24 cellular contexts compared by ENCODE assay signal in the genomic region with DNA sequence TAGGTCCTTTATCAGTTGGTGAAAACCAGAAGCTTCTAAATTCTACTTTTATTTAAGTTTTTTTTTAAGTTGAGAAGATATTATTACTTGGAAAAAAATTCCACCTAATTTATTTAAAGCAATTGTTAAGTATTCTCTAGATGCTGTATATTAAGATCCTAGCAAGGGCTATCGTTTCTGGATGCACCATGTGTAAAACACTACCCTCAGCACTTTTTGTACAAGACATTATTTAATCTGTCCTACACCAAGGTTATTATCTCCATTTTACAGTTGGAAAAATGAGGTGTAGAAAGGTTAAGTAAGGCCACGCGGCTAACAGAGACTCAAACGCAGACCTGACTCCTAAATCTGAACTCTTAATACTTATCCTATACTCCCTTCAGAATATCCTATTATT. TPM values are rescaled to one million over a fixed set of nuclear protein-coding genes. Genes with fewer than 3 reads are reported as not detected.
DNase-seq lines count a peak whose midpoint lies in the region; ATAC-seq, FAIRE-seq and TF ChIP-seq lines count a peak whose summit lies in the region.
"Had no signal": no experiment of that assay in that cellular context is flagged by ENCODE, and none has a peak within 500 bp of the region (broad histone marks: within the 10 kb centered on the region; RNA-seq: fewer than 3 reads in every experiment).

No MANE protein-coding gene starts in this region.

- 92% methylated on average over 4 of the region's 4 CpGs for WGBS in A549 (ENCODE audit: missing lambda C conversion rate)
- 62% methylated on average over 4 of the region's 4 CpGs for WGBS in K562 (ENCODE audit: insufficient coverage, low coverage, missing lambda C conversion rate)

- H4K20me1 ChIP-seq in Loucy (ENCODE audit: insufficient read depth, low read length, poor library complexity, severe bottlenecking): no peaks in the 10 kb centered on the region
- H4K20me1 ChIP-seq in K562 (replicated peaks; ENCODE audit: control insufficient read depth, insufficient read depth, low read length): no peaks in the 10 kb centered on the region

- no peaks in the 10 kb centered on the region for H3K9me1 ChIP-seq in K562 (ENCODE audit: control insufficient read depth, insufficient read depth, low read length)

- no peak for FAIRE-seq in A549 (lab: Jason Lieb, UNC)
- peak; percentile 21 for FAIRE-seq in GM19239 (lab: Jason Lieb, UNC)
- FAIRE-seq in K562 (lab: Jason Lieb, UNC): no peak
- FAIRE-seq in GM12892 (lab: Jason Lieb, UNC): no peak
- FAIRE-seq: GM12878 had no signal

- H3K9me2 ChIP-seq in Loucy (replicated peaks; ENCODE audit: low read depth, low read length): no peaks in the 10 kb centered on the region

- H3K9ac ChIP-seq in Loucy (ENCODE audit: low read depth, low read length, poor library complexity, severe bottlenecking) (no peak overlapping the region), K562 (ENCODE audit: insufficient read depth in 1 of 2, low read depth in 2 of 2, low read length in 2 of 2) (no peak overlapping the region)
- H3K9ac ChIP-seq: BLaER1 treated with 17β-estradiol and CSF1 and Interleukin-3, amounts not matched to agents 10 nM and 100 nM had no signal

- H2AFZ ChIP-seq in Loucy (ENCODE audit: low read length) (no peak overlapping the region), K562 (ENCODE audit: low read depth, low read length) (no peak overlapping the region)

- H3K36me3 ChIP-seq in Loucy (ENCODE audit: insufficient read depth, low read length): no peaks in the 10 kb centered on the region
- no peaks in the 10 kb centered on the region for H3K36me3 ChIP-seq in K562 (ENCODE audit: control insufficient read depth, insufficient read depth, low read length)

- TF ChIP-seq POLR2A in A549 (IDR thresholded peaks at IDR 0.05; ENCODE audit: low read length) (no peak), K562 (conservative IDR thresholded peaks at IDR 0.05) (no peak), GM12892 (IDR thresholded peaks at IDR 0.05; ENCODE audit: low read depth, low read length) (no peak)

- H3K4me1 ChIP-seq in A549 (no peaks in the 10 kb centered on the region), Loucy (ENCODE audit: insufficient read depth, low read length, poor library complexity, severe bottlenecking) (peaks cover 34% of the 10 kb centered on the region), K562 (replicated peaks in 1 of 2; ENCODE audit: control insufficient read depth in 2 of 2, insufficient read depth in 2 of 2, low read length in 2 of 2) (no peaks in the 10 kb centered on the region; a peak in 1 of 5 replicates)
- H3K4me1 ChIP-seq: BLaER1 treated with 17β-estradiol and CSF1 and Interleukin-3, amounts not matched to agents 10 nM and 100 nM; Caco-2 had no signal

- no peak overlapping the region for H3K4me3 ChIP-seq in A549
- H3K4me3 ChIP-seq in Loucy (ENCODE audit: low read length, poor library complexity, severe bottlenecking): no peak overlapping the region
- H3K4me3 ChIP-seq in K562: no peak overlapping the region
- H3K4me3 ChIP-seq: BLaER1 treated with 17β-estradiol and CSF1 and Interleukin-3, amounts not matched to agents 10 nM and 100 nM; GM12878 had no signal

- H3K9me3 ChIP-seq in A549 (no peaks in the 10 kb centered on the region), Loucy (ENCODE audit: insufficient read depth, low read depth, low read length) (no peaks in the 10 kb centered on the region), K562 (replicated peaks; ENCODE audit: control insufficient read depth, insufficient read depth, low read depth, low read length) (no peaks in the 10 kb centered on the region)
- H3K9me3 ChIP-seq: BLaER1 treated with 17β-estradiol and CSF1 and Interleukin-3, amounts not matched to agents 10 nM and 100 nM; Caco-2 had no signal

- TF ChIP-seq CTCF in A549 (IDR thresholded peaks at IDR 0.05) (no peak), Loucy (conservative IDR thresholded peaks at IDR 0.05; ENCODE audit: low read length) (no peak), K562 (IDR thresholded peaks at IDR 0.05 in 2 of 3, conservative IDR thresholded peaks at IDR 0.05 in 1 of 3; ENCODE audit: insufficient read depth in 2 of 3, low read depth in 1 of 3, low read length in 3 of 3) (no peak)

- CTCF ChIA-PET in A549 (lab: Yijun Ruan, JAX): interaction anchor here (1.0 kb wide), 1 partner anchor 16 kb away, joined by 3 read pairs; no protein-coding TSS in a partner anchor
- CTCF ChIA-PET in K562 (lab: Yijun Ruan, JAX; ENCODE audit: low intra/inter-chr PET ratio): no interaction called here

- BruUV-seq in K562 (replicated peaks; lab: Mats Ljungman, UMichigan): no TSS peak

- in situ Hi-C loops in K562 (cut with MboI): no loop called here

- POLR2A ChIA-PET in A549 (lab: Yijun Ruan, JAX) (no interaction called here), K562 (lab: Yijun Ruan, JAX) (interaction anchor here (0.9 kb wide), 1 partner anchor 16 kb away, joined by 4 read pairs; no protein-coding TSS in a partner anchor)

- H3K79me2 ChIP-seq in Loucy (ENCODE audit: insufficient read depth, low read length): no peaks in the 10 kb centered on the region
- H3K79me2 ChIP-seq in K562 (ENCODE audit: control insufficient read depth, insufficient read depth, low read length): no peaks in the 10 kb centered on the region

- H3K4me2 ChIP-seq in A549: no peak overlapping the region
- peak overlapping the region; percentile 45 for H3K4me2 ChIP-seq in Loucy (ENCODE audit: low read depth, low read length, poor library complexity, severe bottlenecking)
- H3K4me2 ChIP-seq in K562 (ENCODE audit: insufficient read depth, low read length): no peak overlapping the region
- H3K4me2 ChIP-seq: BLaER1 treated with 17β-estradiol and CSF1 and Interleukin-3, amounts not matched to agents 10 nM and 100 nM had no signal

- no peaks in the 10 kb centered on the region for H3F3A ChIP-seq in Loucy (ENCODE audit: low read depth)

- TF ChIP-seq RAD21 in A549 (conservative IDR thresholded peaks at IDR 0.05 in 1 of 2, IDR thresholded peaks at IDR 0.05 in 1 of 2): no peak
- no peak for TF ChIP-seq RAD21 in K562 (CRISPR knock-in tag; conservative IDR thresholded peaks at IDR 0.05 in 1 of 2, IDR thresholded peaks at IDR 0.05 in 1 of 2)

- DNase-seq in A549 (ENCODE audit: low read depth in 1 of 2, low spot score in 1 of 2) (no peak), GM19239 (ENCODE audit: insufficient read length, low spot score) (no peak), K562 (ENCODE audit: extremely low read depth in 1 of 4, low spot score in 3 of 4) (no peak), RKO (ENCODE audit: low spot score) (no peak), NCI-H345 (lab: John Stamatoyannopoulos, UW) (no peak), GM12892 (ENCODE audit: insufficient read length) (no peak)
- DNase-seq: 8988T; AML-193; Caco-2; Calu3; CD4-positive, alpha-beta T cell; CD8-positive, alpha-beta T cell; DMS 273 treated with DMSO at 0.1 percent for 48 hours; DMS153; DMS53; DMS79; DND-41; EL; GDM1 had no signal

- H3K27ac ChIP-seq in A549 (no peak overlapping the region), K562 (ENCODE audit: extremely low read depth, low read depth, low read length) (no peak overlapping the region)
- H3K27ac ChIP-seq: BLaER1 treated with 17β-estradiol and CSF1 and Interleukin-3, amounts not matched to agents 10 nM and 100 nM; C4-2B had no signal

- no peak for ATAC-seq in A549
- no peak for ATAC-seq in K562
- no peak for ATAC-seq in GM18858 (IDR thresholded peaks at IDR 0.05; ENCODE audit: unreplicated experiment)
- ATAC-seq: CD8-positive, alpha-beta T cell; GM12878 had no signal

- no peak for TF ChIP-seq EP300 in A549 (IDR thresholded peaks at IDR 0.05)
- TF ChIP-seq EP300 in K562 (IDR thresholded peaks at IDR 0.05; ENCODE audit: low read length): no peak

- H3K27me3 ChIP-seq in Loucy (ENCODE audit: insufficient read depth, low read length, poor library complexity, severe bottlenecking) (no peaks in the 10 kb centered on the region), K562 (ENCODE audit: control insufficient read depth in 2 of 2, insufficient read depth in 2 of 2, low read length in 2 of 2) (no peaks in the 10 kb centered on the region)
- H3K27me3 ChIP-seq: BLaER1 treated with 17β-estradiol and CSF1 and Interleukin-3, amounts not matched to agents 10 nM and 100 nM had no signal

- intact Hi-C loops in K562 (cut with micrococcal nuclease): no loop called here

TF ChIP-seq in A549, 52 proteins besides CTCF, POLR2A, EP300 and RAD21 (continues in another document):
- TF ChIP-seq RFX5 (IDR thresholded peaks at IDR 0.05) (no peak), MAFK (IDR thresholded peaks at IDR 0.05; ENCODE audit: partially characterized antibody) (peak; percentile 31), CHD2 (IDR thresholded peaks at IDR 0.05; ENCODE audit: low read length, partially characterized antibody) (no peak), EHF (CRISPR knock-in tag; IDR thresholded peaks at IDR 0.05) (no peak)

RNA-seq across cellular contexts. Expression of a gene that starts 19.8 kb away (rescaled TPM):
- polyA plus RNA-seq in A549 (2011; rRNA removed) (21.7 and 29.3 TPM in 2 replicates), A549 (2017; fragmentation: RNase III; extraction: RNeasy Plus Mini Kit Qiagen cat#74134 plus additional on column Dnase treatment) (10.0 to 11.2 TPM (median 11.1 TPM) in 3 replicates), K562 (2011; rRNA removed) (3.6 and 3.7 TPM in 2 replicates), K562 (2014; fragmentation: Illumina TruSeq; extraction: Trizol) (5.1 and 5.3 TPM in 2 replicates), K562 (2014; fragmentation: Nextera tagmentation; extraction: Ambion mirVana) (1 to 10 TPM; 3.0 to 3.9 TPM), K562 (2014; rRNA removed) (2.9 and 3.0 TPM in 2 replicates)
- polyA plus RNA-seq in A549 (2012; cell fraction: cytosol; rRNA removed): 3.3 and 4.3 TPM in 2 replicates
- polyA plus RNA-seq in A549 (2012; cell fraction: nucleus; rRNA removed): 1.6 and 2.8 TPM in 2 replicates
- 6.3 and 8.9 TPM in 2 replicates for polyA minus RNA-seq in A549 (2011; rRNA and poly(A)+ RNA removed)
- total RNA-seq in K562 (2011; cell fraction: chromatin; rRNA removed; ENCODE audit: low replicate concordance): 3.0 and 16.3 TPM in 2 replicates
- total RNA-seq in K562 (2011; cell fraction: nucleolus; rRNA removed): 1.5 and 5.5 TPM in 2 replicates
- 6.7 and 7.6 TPM in 2 replicates for total RNA-seq in K562 (2011; cell fraction: nucleoplasm; rRNA removed)
- total RNA-seq in K562 (2014; rRNA removed) (3.4 and 3.8 TPM in 2 replicates), K562 (2014; rRNA removed; fragmentation: Illumina TruSeq; extraction: Trizol) (8.6 and 10.6 TPM in 2 replicates), K562 (2015; rRNA removed; fragmentation: Illumina TruSeq; extraction: Trizol) (7.7 and 8.9 TPM in 2 replicates), K562 (2021) (4.7 and 6.4 TPM in 2 replicates)
- polyA plus RNA-seq in K562 (2011; cell fraction: cytosol; rRNA removed): 0.49 and 1.1 TPM in 2 replicates
- polyA plus RNA-seq in K562 (2011; cell fraction: nucleus; rRNA removed): 2.5 and 4.5 TPM in 2 replicates
- polyA plus RNA-seq in K562 (2012): 2.9 and 5.3 TPM in 2 replicates
- polyA minus RNA-seq in K562 (2011; rRNA and poly(A)+ RNA removed): 5.6 and 9.4 TPM in 2 replicates
- 2.2 and 3.5 TPM in 2 replicates for polyA minus RNA-seq in K562 (2011; cell fraction: cytosol; rRNA and poly(A)+ RNA removed)
- polyA minus RNA-seq in K562 (2011; cell fraction: nucleus; rRNA and poly(A)+ RNA removed): 9.0 and 17.3 TPM in 2 replicates
- polyA plus RNA-seq in GM12892 (2012; ENCODE audit: missing spikeins): 6.7 TPM
